ENCODE assay signal across 19 cellular contexts in genomic region chr12:82970614-82971013, GRCh38.
"Had no signal": no experiment of that assay in that cellular context is flagged by ENCODE, and none has a peak within 500 bp of the region (broad histone marks: within the 10 kb centered on the region; RNA-seq: fewer than 3 reads in every experiment).

No MANE protein-coding gene starts in this region.

- ATAC-seq: effector memory CD8-positive, alpha-beta T cell; gastroesophageal sphincter; left colon; left ventricle myocardium superior; sciatic nerve; stimulated activated memory B cell treated with anti-CD40 and anti-IgM and Interleukin-4, amounts not matched to agents 10 μg/mL and 1 μg/mL and 100 μg/mL, for 72 hours; upper lobe of right lung had no signal

- H3K9me3 Mint-ChIP-seq: dendritic cell treated with granulocyte-macrophage colony-stimulating factor and Interleukin-4, amounts not matched to agents 40 ng/mL and 50 ng/mL, for 4 days; effector memory CD8-positive, alpha-beta T cell; stimulated activated memory B cell treated with anti-CD40 and anti-IgM and Interleukin-4, amounts not matched to agents 10 μg/mL and 1 μg/mL and 100 μg/mL, for 72 hours; stimulated activated naive CD8-positive, alpha-beta T cell treated with anti-CD3 and anti-CD28 coated beads, Interleukin-15, Interleukin-2, amounts not matched to agents 100 ng/mL and 50 ng/mL, for 24 hours had no signal

- H3K36me3 Mint-ChIP-seq: naive B cell; stimulated activated memory B cell treated with anti-CD40 and anti-IgM and Interleukin-4, amounts not matched to agents 10 μg/mL and 1 μg/mL and 100 μg/mL, for 72 hours had no signal

- H3K27ac Mint-ChIP-seq: dendritic cell treated with granulocyte-macrophage colony-stimulating factor and Interleukin-4, amounts not matched to agents 40 ng/mL and 50 ng/mL, for 4 days; effector memory CD8-positive, alpha-beta T cell; stimulated activated memory B cell treated with anti-CD40 and anti-IgM and Interleukin-4, amounts not matched to agents 10 μg/mL and 1 μg/mL and 100 μg/mL, for 72 hours; stimulated activated naive CD8-positive, alpha-beta T cell treated with anti-CD3 and anti-CD28 coated beads, Interleukin-15, Interleukin-2, amounts not matched to agents 100 ng/mL and 50 ng/mL, for 24 hours had no signal

- H3K27me3 Mint-ChIP-seq: dendritic cell treated with granulocyte-macrophage colony-stimulating factor and Interleukin-4, amounts not matched to agents 40 ng/mL and 50 ng/mL, for 4 days; effector memory CD8-positive, alpha-beta T cell; naive B cell; stimulated activated memory B cell treated with anti-CD40 and anti-IgM and Interleukin-4, amounts not matched to agents 10 μg/mL and 1 μg/mL and 100 μg/mL, for 72 hours; stimulated activated naive CD8-positive, alpha-beta T cell treated with anti-CD3 and anti-CD28 coated beads, Interleukin-15, Interleukin-2, amounts not matched to agents 100 ng/mL and 50 ng/mL, for 24 hours had no signal

- DNase-seq: effector memory CD8-positive, alpha-beta T cell; esophagus squamous epithelium; foreskin fibroblast; left colon; left ventricle myocardium superior; mesenchymal stem cell; naive B cell; posterior cingulate gyrus; spleen; stimulated activated CD4-positive, alpha-beta T cell treated with anti-CD3 and anti-CD28 coated beads, Interleukin-15, amount 100 ng/mL, for 24 hours; stimulated activated CD4-positive, alpha-beta T cell treated with anti-CD3 and anti-CD28 coated beads, Interleukin-1b, Interleukin-23, amount 100 ng/mL, for 48 hours; stimulated activated CD4-positive, alpha-beta T cell treated with anti-CD3 and anti-CD28 coated beads, Interleukin-4, amount 100 ng/mL, for 24 hours; testis; upper lobe of right lung had no signal

- H3K4me3 Mint-ChIP-seq: dendritic cell treated with granulocyte-macrophage colony-stimulating factor and Interleukin-4, amounts not matched to agents 40 ng/mL and 50 ng/mL, for 4 days; effector memory CD8-positive, alpha-beta T cell; naive B cell; stimulated activated memory B cell treated with anti-CD40 and anti-IgM and Interleukin-4, amounts not matched to agents 10 μg/mL and 1 μg/mL and 100 μg/mL, for 72 hours; stimulated activated naive CD8-positive, alpha-beta T cell treated with anti-CD3 and anti-CD28 coated beads, Interleukin-15, Interleukin-2, amounts not matched to agents 100 ng/mL and 50 ng/mL, for 24 hours had no signal

- H3K4me1 Mint-ChIP-seq: naive B cell; stimulated activated memory B cell treated with anti-CD40 and anti-IgM and Interleukin-4, amounts not matched to agents 10 μg/mL and 1 μg/mL and 100 μg/mL, for 72 hours had no signal
